In the genomic region with DNA sequence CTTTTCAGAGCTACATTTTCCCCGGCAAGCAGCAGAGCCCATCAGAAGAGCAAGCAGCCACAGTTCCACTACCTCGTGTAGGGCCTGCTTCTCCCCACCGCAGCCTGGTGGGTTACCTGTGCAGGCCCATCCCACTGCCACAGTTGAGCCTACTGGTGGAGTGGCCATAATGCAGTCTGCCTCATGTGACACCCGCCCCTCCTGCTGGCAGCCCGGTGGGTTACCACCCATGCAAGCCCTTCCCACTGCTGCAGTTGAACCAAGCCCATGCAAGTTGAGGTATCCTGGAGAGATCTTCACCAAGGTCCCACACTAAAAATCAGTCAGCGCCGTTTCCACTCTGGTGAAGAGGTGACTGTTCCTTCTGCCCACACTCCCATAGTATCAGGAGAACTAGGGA, we compare ENCODE assay signal across 1 cellular context.
TF ChIP-seq lines count a peak whose summit lies in the region.

No MANE protein-coding gene starts in this region.

TF ChIP-seq in HepG2, 621 proteins besides CTCF, POLR2A, EP300 and RAD21:
- no peak for TF ChIP-seq FOXO1 (CRISPR knock-in tag; IDR thresholded peaks at IDR 0.05)
- TF ChIP-seq SAFB2 (CRISPR knock-in tag; IDR thresholded peaks at IDR 0.05; ENCODE audit: borderline replicate concordance, low read depth) = no peak
- peak; percentile 42 for TF ChIP-seq STAG1 (CRISPR knock-in tag; IDR thresholded peaks at IDR 0.05)
- TF ChIP-seq, protein P1, sequence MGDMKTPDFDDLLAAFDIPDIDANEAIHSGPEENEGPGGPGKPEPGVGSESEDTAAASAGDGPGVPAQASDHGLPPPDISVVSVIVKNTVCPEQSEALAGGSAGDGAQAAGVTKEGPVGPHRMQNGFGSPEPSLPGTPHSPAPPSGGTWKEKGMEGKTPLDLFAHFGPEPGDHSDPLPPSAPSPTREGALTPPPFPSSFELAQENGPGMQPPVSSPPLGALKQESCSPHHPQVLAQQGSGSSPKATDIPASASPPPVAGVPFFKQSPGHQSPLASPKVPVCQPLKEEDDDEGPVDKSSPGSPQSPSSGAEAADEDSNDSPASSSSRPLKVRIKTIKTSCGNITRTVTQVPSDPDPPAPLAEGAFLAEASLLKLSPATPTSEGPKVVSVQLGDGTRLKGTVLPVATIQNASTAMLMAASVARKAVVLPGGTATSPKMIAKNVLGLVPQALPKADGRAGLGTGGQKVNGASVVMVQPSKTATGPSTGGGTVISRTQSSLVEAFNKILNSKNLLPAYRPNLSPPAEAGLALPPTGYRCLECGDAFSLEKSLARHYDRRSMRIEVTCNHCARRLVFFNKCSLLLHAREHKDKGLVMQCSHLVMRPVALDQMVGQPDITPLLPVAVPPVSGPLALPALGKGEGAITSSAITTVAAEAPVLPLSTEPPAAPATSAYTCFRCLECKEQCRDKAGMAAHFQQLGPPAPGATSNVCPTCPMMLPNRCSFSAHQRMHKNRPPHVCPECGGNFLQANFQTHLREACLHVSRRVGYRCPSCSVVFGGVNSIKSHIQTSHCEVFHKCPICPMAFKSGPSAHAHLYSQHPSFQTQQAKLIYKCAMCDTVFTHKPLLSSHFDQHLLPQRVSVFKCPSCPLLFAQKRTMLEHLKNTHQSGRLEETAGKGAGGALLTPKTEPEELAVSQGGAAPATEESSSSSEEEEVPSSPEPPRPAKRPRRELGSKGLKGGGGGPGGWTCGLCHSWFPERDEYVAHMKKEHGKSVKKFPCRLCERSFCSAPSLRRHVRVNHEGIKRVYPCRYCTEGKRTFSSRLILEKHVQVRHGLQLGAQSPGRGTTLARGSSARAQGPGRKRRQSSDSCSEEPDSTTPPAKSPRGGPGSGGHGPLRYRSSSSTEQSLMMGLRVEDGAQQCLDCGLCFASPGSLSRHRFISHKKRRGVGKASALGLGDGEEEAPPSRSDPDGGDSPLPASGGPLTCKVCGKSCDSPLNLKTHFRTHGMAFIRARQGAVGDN (CRISPR knock-in tag; IDR thresholded peaks at IDR 0.05) = peak; percentile 29
- TF ChIP-seq SALL1 (CRISPR knock-in tag; IDR thresholded peaks at IDR 0.05) = peak; percentile 21; the same call in 1 of the 2 replicates
